Comparison of ENCODE assay signal across 13 cellular contexts in genomic region chr5:144191461-144191860, GRCh38. TPM values are rescaled to one million over a fixed set of nuclear protein-coding genes. Genes with fewer than 3 reads are reported as not detected.
DNase-seq lines count a peak whose midpoint lies in the region; ATAC-seq and TF ChIP-seq lines count a peak whose summit lies in the region.
"Had no signal": no experiment of that assay in that cellular context is flagged by ENCODE, and none has a peak within 500 bp of the region (broad histone marks: within the 10 kb centered on the region; RNA-seq: fewer than 3 reads in every experiment).

No MANE protein-coding gene starts in this region.

- H3K9me3 ChIP-seq in right cardiac atrium (ENCODE audit: control insufficient read depth, low read length) (no peaks in the 10 kb centered on the region), heart right ventricle (no peaks in the 10 kb centered on the region), Karpas-422 (ENCODE audit: low read length) (no peaks in the 10 kb centered on the region)
- H3K9me3 ChIP-seq in effector memory CD4-positive, alpha-beta T cell (ENCODE audit: control insufficient read depth, low read length) = no peaks in the 10 kb centered on the region
- H3K9me3 ChIP-seq: psoas muscle had no signal

- H3K27me3 Mint-ChIP-seq in stimulated activated naive B cell treated with anti-CD40 and anti-IgM and Interleukin-4, amounts not matched to agents 10 μg/mL and 1 μg/mL and 100 μg/mL, for 72 hours = peaks cover 0 to 4% of the 10 kb centered on the region in 2 donors
- H3K27me3 Mint-ChIP-seq: activated B cell treated with CpG ODN at 0.5 μM for 24 hours; activated CD8-positive, alpha-beta memory T cell treated with anti-CD3 and anti-CD28 coated beads, Interleukin-2, amount 10 ng/mL, durations not matched to agents 7 days and 5 days had no signal

- WGBS in right cardiac atrium = 79% methylated on average over 3 of the region's 3 CpGs
- WGBS in heart right ventricle, 2 donors = 83 to 87% methylated on average over 3 of the region's 3 CpGs

- no peaks in the 10 kb centered on the region for H3K36me3 ChIP-seq in heart right ventricle
- H3K36me3 ChIP-seq in Karpas-422 (ENCODE audit: insufficient read depth, low read length) = no peaks in the 10 kb centered on the region
- no peaks in the 10 kb centered on the region for H3K36me3 ChIP-seq in effector memory CD4-positive, alpha-beta T cell (ENCODE audit: control insufficient read depth, insufficient read depth, low read length)

- no peak overlapping the region for H3K27ac ChIP-seq in right cardiac atrium (ENCODE audit: low read length)
- H3K27ac ChIP-seq in heart right ventricle = peak overlapping the region in 1 of 10 donors; percentile 52
- 0 out of 2 replicates have a peak overlapping the region, but pooled peaks have one; percentile 7 for H3K27ac ChIP-seq in Karpas-422 (ENCODE audit: low read length)
- peak overlapping the region; percentile 83 for H3K27ac ChIP-seq in effector memory CD4-positive, alpha-beta T cell (ENCODE audit: insufficient read depth, low read length, poor library complexity, severe bottlenecking)
- H3K27ac ChIP-seq: psoas muscle had no signal

- TF ChIP-seq CTCF in heart right ventricle (IDR thresholded peaks at IDR 0.05) = no peak

- H2AFZ ChIP-seq in Karpas-422 (ENCODE audit: low read length) = peak overlapping the region; percentile 92

- intact Hi-C loops in right cardiac atrium (cut with DNase I) = no loop called here
- intact Hi-C loops in heart right ventricle (cut with DNase I) = loop anchor here in 1 of 10 donors (2.0 kb wide), 1 partner anchor 43 kb away; no protein-coding TSS in a partner anchor

- peaks cover 26 to 37% of the 10 kb centered on the region in 2 donors for H3K4me1 Mint-ChIP-seq in stimulated activated naive B cell treated with anti-CD40 and anti-IgM and Interleukin-4, amounts not matched to agents 10 μg/mL and 1 μg/mL and 100 μg/mL, for 72 hours

- H3K4me3 ChIP-seq in right cardiac atrium (ENCODE audit: low read length) (peak overlapping the region; percentile 22), heart right ventricle (peak overlapping the region in 4 of 10 donors; percentile 15 to 29 (median 26)), Karpas-422 (ENCODE audit: low read length) (peak overlapping the region; percentile 57)
- no peak overlapping the region for H3K4me3 ChIP-seq in effector memory CD4-positive, alpha-beta T cell (ENCODE audit: insufficient read depth, low read depth, low read length, poor library complexity, severe bottlenecking)
- H3K4me3 ChIP-seq: psoas muscle had no signal

- no peaks in the 10 kb centered on the region for H3K9me3 Mint-ChIP-seq in stimulated activated naive B cell treated with anti-CD40 and anti-IgM and Interleukin-4, amounts not matched to agents 10 μg/mL and 1 μg/mL and 100 μg/mL, for 72 hours
- H3K9me3 Mint-ChIP-seq: activated B cell treated with CpG ODN at 0.5 μM for 24 hours; activated naive CD4-positive, alpha-beta T cell treated with anti-CD3 and anti-CD28 coated beads for 36 hours had no signal

- H4K20me1 ChIP-seq in Karpas-422 (ENCODE audit: insufficient read depth, low read depth, low read length) = no peaks in the 10 kb centered on the region

- peak overlapping the region; percentile 61 for H3K9ac ChIP-seq in Karpas-422 (ENCODE audit: low read length)

- no peaks in the 10 kb centered on the region for H3K79me2 ChIP-seq in Karpas-422 (ENCODE audit: low read length)

- H3K27ac Mint-ChIP-seq in stimulated activated naive B cell treated with anti-CD40 and anti-IgM and Interleukin-4, amounts not matched to agents 10 μg/mL and 1 μg/mL and 100 μg/mL, for 72 hours = peak overlapping the region; percentile 0
- H3K27ac Mint-ChIP-seq: activated B cell treated with CpG ODN at 0.5 μM for 24 hours; activated CD8-positive, alpha-beta memory T cell treated with anti-CD3 and anti-CD28 coated beads, Interleukin-2, amount 10 ng/mL, durations not matched to agents 7 days and 5 days; activated naive CD4-positive, alpha-beta T cell treated with anti-CD3 and anti-CD28 coated beads for 36 hours had no signal

- no peaks in the 10 kb centered on the region for H3K27me3 ChIP-seq in right cardiac atrium (ENCODE audit: control insufficient read depth, insufficient read depth)
- H3K27me3 ChIP-seq in heart right ventricle = peaks cover 0 to 13% (median 9%) of the 10 kb centered on the region in 7 donors
- no peaks in the 10 kb centered on the region for H3K27me3 ChIP-seq in Karpas-422 (ENCODE audit: low read length)
- H3K27me3 ChIP-seq in effector memory CD4-positive, alpha-beta T cell (replicated peaks; ENCODE audit: control insufficient read depth, insufficient read depth, low read length, poor library complexity, severe bottlenecking) = no peaks in the 10 kb centered on the region

- DNase-seq in right cardiac atrium = no peak
- DNase-seq in heart right ventricle = no peak
- peak; percentile 50 for DNase-seq in Karpas-422
- DNase-seq in effector memory CD4-positive, alpha-beta T cell = no peak
- DNase-seq in stimulated activated naive B cell treated with anti-CD40 and anti-IgM and Interleukin-4, amounts not matched to agents 10 μg/mL and 1 μg/mL and 100 μg/mL, for 72 hours = no peak
- no peak for DNase-seq in cortex of kidney (lab: John Stamatoyannopoulos, UW)
- no peak for DNase-seq in epidermal melanocyte (ENCODE audit: insufficient read length, low spot score)
- DNase-seq in HuH-7.5 (ENCODE audit: low spot score) = no peak
- DNase-seq: activated B cell treated with CpG ODN at 0.5 μM for 24 hours; psoas muscle; stimulated activated CD4-positive, alpha-beta T cell treated with anti-CD3 and anti-CD28 coated beads, Interleukin-15, amount 100 ng/mL, for 24 hours had no signal

- H3K36me3 Mint-ChIP-seq in stimulated activated naive B cell treated with anti-CD40 and anti-IgM and Interleukin-4, amounts not matched to agents 10 μg/mL and 1 μg/mL and 100 μg/mL, for 72 hours = no peaks in the 10 kb centered on the region
- H3K36me3 Mint-ChIP-seq: activated CD8-positive, alpha-beta memory T cell treated with anti-CD3 and anti-CD28 coated beads, Interleukin-2, amount 10 ng/mL, durations not matched to agents 7 days and 5 days had no signal

- no peaks in the 10 kb centered on the region for H3K9me2 ChIP-seq in Karpas-422 (replicated peaks; ENCODE audit: insufficient read depth, low read length)

- H3K4me2 ChIP-seq in Karpas-422 (ENCODE audit: low read depth, low read length, poor library complexity, severe bottlenecking) = peak overlapping the region; percentile 76

- ATAC-seq in right cardiac atrium (no peak), heart right ventricle (no peak)
- ATAC-seq in stimulated activated naive B cell treated with anti-CD40 and anti-IgM and Interleukin-4, amounts not matched to agents 10 μg/mL and 1 μg/mL and 100 μg/mL, for 72 hours (replicated peaks) = no peak
- ATAC-seq: psoas muscle had no signal

- peak overlapping the region in 1 of 2 donors; percentile 12 for H3K4me3 Mint-ChIP-seq in stimulated activated naive B cell treated with anti-CD40 and anti-IgM and Interleukin-4, amounts not matched to agents 10 μg/mL and 1 μg/mL and 100 μg/mL, for 72 hours
- H3K4me3 Mint-ChIP-seq: activated B cell treated with CpG ODN at 0.5 μM for 24 hours; activated CD8-positive, alpha-beta memory T cell treated with anti-CD3 and anti-CD28 coated beads, Interleukin-2, amount 10 ng/mL, durations not matched to agents 7 days and 5 days; activated naive CD4-positive, alpha-beta T cell treated with anti-CD3 and anti-CD28 coated beads for 36 hours had no signal

- no peaks in the 10 kb centered on the region for H3K4me1 ChIP-seq in right cardiac atrium (ENCODE audit: control insufficient read depth, insufficient read depth, low read length)
- H3K4me1 ChIP-seq in heart right ventricle = peaks cover 0 to 51% (median 6%) of the 10 kb centered on the region in 9 donors
- H3K4me1 ChIP-seq in Karpas-422 (ENCODE audit: low read length) = peaks cover 25% of the 10 kb centered on the region
- peaks cover 38% of the 10 kb centered on the region for H3K4me1 ChIP-seq in effector memory CD4-positive, alpha-beta T cell (ENCODE audit: control insufficient read depth, insufficient read depth, low read length, poor library complexity, severe bottlenecking)
- H3K4me1 ChIP-seq: psoas muscle had no signal

RNA-seq across cellular contexts. Expression of gene KCTD16, which starts 20.8 kb away (rescaled TPM):
- total RNA-seq in right cardiac atrium (1 to 10 TPM in 1 of 4 donors, under 1 TPM in 3; 0.31 to 1.1 (median 0.55) TPM), heart right ventricle (under 1 TPM in 9 of 10 donors, not detected in 1; 0.02 to 0.42 (median 0.13) TPM)
- polyA plus RNA-seq in right cardiac atrium (0.07 TPM), heart right ventricle (under 1 TPM in 1 of 2 donors, not detected in 1; 0.07 TPM)
- 0.11 and 0.36 TPM in 2 replicates for total RNA-seq in Karpas-422 (2014; rRNA removed; shearing (Covaris generic); ENCODE audit: low replicate concordance)
- total RNA-seq: activated B cell treated with CpG ODN at 0.5 μM for 24 hours had no signal

RNA-seq across cellular contexts. Expression of gene YIPF5, which starts 21.0 kb away (rescaled TPM):
- total RNA-seq in right cardiac atrium = 10 to 100 TPM; 27.7 to 35.3 (median 31.1) TPM
- 9.3 TPM for polyA plus RNA-seq in right cardiac atrium
- 10 to 100 TPM; 24.6 to 34.9 (median 28.3) TPM for total RNA-seq in heart right ventricle
- polyA plus RNA-seq in heart right ventricle = 10 to 100 TPM in 1 of 2 donors, 1 to 10 TPM in 1; 3.9 to 13.4 TPM
- total RNA-seq in Karpas-422 (2014; rRNA removed; shearing (Covaris generic); ENCODE audit: low replicate concordance) = 11.7 and 21.3 TPM in 2 replicates
